18 cellular contexts compared by ENCODE assay signal in genomic region chr12:76417116-76417515, GRCh38.
DNase-seq lines count a peak whose midpoint lies in the region; ATAC-seq and TF ChIP-seq lines count a peak whose summit lies in the region.
"Had no signal": no experiment of that assay in that cellular context is flagged by ENCODE, and none has a peak within 500 bp of the region (broad histone marks: within the 10 kb centered on the region; RNA-seq: fewer than 3 reads in every experiment).

No MANE protein-coding gene starts in this region.

- H4K5ac ChIP-seq in H9 (ENCODE audit: insufficient read length, low read depth, low read length) = no peak overlapping the region

- no peaks in the 10 kb centered on the region for H3K4me1 ChIP-seq in H9 (ENCODE audit: insufficient read depth, low read length)

- no peak overlapping the region for H2BK15ac ChIP-seq in H9 (ENCODE audit: low read depth, low read length)

- no peak overlapping the region for H4K8ac ChIP-seq in H9 (replicated peaks; ENCODE audit: insufficient read length, low read depth, low read length)

- CTCF ChIA-PET in activated naive CD4-positive, alpha-beta T cell treated with anti-CD3 and anti-CD28 coated beads, Interleukin-2, amount 10 ng/mL, durations not matched to agents 7 days and 5 days (lab: Charles Lee) = no interaction called here

- no peak overlapping the region for H2BK20ac ChIP-seq in H9 (ENCODE audit: low read depth, low read length, poor library complexity, severe bottlenecking)

- no peak overlapping the region for H3K4me3 Mint-ChIP-seq in activated naive CD4-positive, alpha-beta T cell treated with anti-CD3 and anti-CD28 coated beads, Interleukin-2, amount 10 ng/mL, durations not matched to agents 7 days and 5 days
- H3K4me3 Mint-ChIP-seq in stimulated activated naive B cell treated with anti-CD40 and anti-IgM and Interleukin-4, amounts not matched to agents 10 μg/mL and 1 μg/mL and 100 μg/mL, for 72 hours = no peak overlapping the region
- H3K4me3 Mint-ChIP-seq in H9 = no peak overlapping the region

- no peak overlapping the region for H2AFZ ChIP-seq in H9 (ENCODE audit: low read length)
- H2AFZ ChIP-seq: GM23248 had no signal

- H3K9me3 Mint-ChIP-seq in activated naive CD4-positive, alpha-beta T cell treated with anti-CD3 and anti-CD28 coated beads, Interleukin-2, amount 10 ng/mL, durations not matched to agents 7 days and 5 days = no peaks in the 10 kb centered on the region
- H3K9me3 Mint-ChIP-seq in stimulated activated naive B cell treated with anti-CD40 and anti-IgM and Interleukin-4, amounts not matched to agents 10 μg/mL and 1 μg/mL and 100 μg/mL, for 72 hours = no peaks in the 10 kb centered on the region
- no peaks in the 10 kb centered on the region for H3K9me3 Mint-ChIP-seq in H9

- H3K9me3 ChIP-seq in H9 (ENCODE audit: control insufficient read depth, low read depth, low read length) = no peaks in the 10 kb centered on the region
- H3K9me3 ChIP-seq: heart right ventricle had no signal

- intact Hi-C loops in head of caudate nucleus (cut with DNase I) = no loop called here

- H3K9ac ChIP-seq in H9 (ENCODE audit: extremely low read depth, insufficient read length, low read length) = no peak overlapping the region
- H3K9ac ChIP-seq: GM23248 had no signal

- H3K79me1 ChIP-seq in H9 (ENCODE audit: insufficient read depth, low read depth, low read length, poor library complexity, severe bottlenecking) = no peaks in the 10 kb centered on the region

- H3K14ac ChIP-seq in H9 (ENCODE audit: insufficient read depth, low read length) = no peak overlapping the region

- H3K4ac ChIP-seq in H9 (ENCODE audit: low read depth, low read length) = no peak overlapping the region

- no peak overlapping the region for H4K91ac ChIP-seq in H9 (ENCODE audit: insufficient read length, low read depth, low read length)

- H3K27ac ChIP-seq in H9 (ENCODE audit: insufficient read length, low read depth, low read length) = no peak overlapping the region
- H3K27ac ChIP-seq: epithelial cell of prostate, GM23248, heart right ventricle had no signal

- H3K23ac ChIP-seq in H9 (ENCODE audit: insufficient read length, low read depth, low read length) = no peak overlapping the region

- no peak overlapping the region for H3K4me2 ChIP-seq in H9 (ENCODE audit: insufficient read depth, insufficient read length, low read length)

- no peak for TF ChIP-seq CTCF in H9 (conservative IDR thresholded peaks at IDR 0.05)

- no peak overlapping the region for H2AK5ac ChIP-seq in H9 (ENCODE audit: insufficient read length, low read length)

- H3T11ph ChIP-seq in H9 (ENCODE audit: low read length) = no peak overlapping the region

- H2BK5ac ChIP-seq in H9 (ENCODE audit: insufficient read length, low read length) = no peak overlapping the region

- H3K36me3 Mint-ChIP-seq in activated naive CD4-positive, alpha-beta T cell treated with anti-CD3 and anti-CD28 coated beads, Interleukin-2, amount 10 ng/mL, durations not matched to agents 7 days and 5 days = peaks cover 4% of the 10 kb centered on the region
- H3K36me3 Mint-ChIP-seq in stimulated activated naive B cell treated with anti-CD40 and anti-IgM and Interleukin-4, amounts not matched to agents 10 μg/mL and 1 μg/mL and 100 μg/mL, for 72 hours = peaks cover 4 to 12% of the 10 kb centered on the region in 2 donors
- H3K36me3 Mint-ChIP-seq in H9 (ENCODE audit: insufficient read depth in 1 of 3, low read depth in 3 of 3) = no peaks in the 10 kb centered on the region

- H3K56ac ChIP-seq in H9 (ENCODE audit: insufficient read length, low read depth, low read length) = no peak overlapping the region

- H3K79me2 ChIP-seq in H9 (ENCODE audit: insufficient read depth, low read length) = no peaks in the 10 kb centered on the region

- H3K27ac Mint-ChIP-seq in activated naive CD4-positive, alpha-beta T cell treated with anti-CD3 and anti-CD28 coated beads, Interleukin-2, amount 10 ng/mL, durations not matched to agents 7 days and 5 days = peak overlapping the region; percentile 47
- H3K27ac Mint-ChIP-seq in stimulated activated naive B cell treated with anti-CD40 and anti-IgM and Interleukin-4, amounts not matched to agents 10 μg/mL and 1 μg/mL and 100 μg/mL, for 72 hours = no peak overlapping the region
- no peak overlapping the region for H3K27ac Mint-ChIP-seq in H9

- H2BK120ac ChIP-seq in H9 (ENCODE audit: low read depth, low read length, poor library complexity, severe bottlenecking) = no peak overlapping the region

- no peaks in the 10 kb centered on the region for H3K27me3 Mint-ChIP-seq in activated naive CD4-positive, alpha-beta T cell treated with anti-CD3 and anti-CD28 coated beads, Interleukin-2, amount 10 ng/mL, durations not matched to agents 7 days and 5 days
- H3K27me3 Mint-ChIP-seq in stimulated activated naive B cell treated with anti-CD40 and anti-IgM and Interleukin-4, amounts not matched to agents 10 μg/mL and 1 μg/mL and 100 μg/mL, for 72 hours = no peaks in the 10 kb centered on the region
- no peaks in the 10 kb centered on the region for H3K27me3 Mint-ChIP-seq in H9 (ENCODE audit: low read depth)

- no peaks in the 10 kb centered on the region for H4K20me1 ChIP-seq in H9 (ENCODE audit: control insufficient read depth, insufficient read depth, insufficient read length)

- ATAC-seq in GM21619 (IDR thresholded peaks at IDR 0.05; ENCODE audit: unreplicated experiment) (peak; percentile 88), HG03354 (IDR thresholded peaks at IDR 0.05; ENCODE audit: poor library complexity, severe bottlenecking, unreplicated experiment) (peak; percentile 74)
- ATAC-seq in stimulated activated naive B cell treated with anti-CD40 and anti-IgM and Interleukin-4, amounts not matched to agents 10 μg/mL and 1 μg/mL and 100 μg/mL, for 72 hours (replicated peaks) = peak; percentile 66 to 74
- ATAC-seq: heart right ventricle, PC-3 had no signal

- no peak for DNase-seq in activated naive CD4-positive, alpha-beta T cell treated with anti-CD3 and anti-CD28 coated beads, Interleukin-2, amount 10 ng/mL, durations not matched to agents 7 days and 5 days
- DNase-seq in activated naive CD4-positive, alpha-beta T cell treated with anti-CD3 and anti-CD28 coated beads, Interleukin-2, amount 50 U/mL, for 16 hours = no peak
- no peak for DNase-seq in stimulated activated naive B cell treated with anti-CD40 and anti-IgM and Interleukin-4, amounts not matched to agents 10 μg/mL and 1 μg/mL and 100 μg/mL, for 72 hours
- DNase-seq in H9 (no peak), SHP77 (lab: John Stamatoyannopoulos, UW) (no peak), head of caudate nucleus (no peak)
- DNase-seq: activated CD4-positive, CD25-positive, alpha-beta regulatory T cell; activated T-cell treated with anti-CD3 and anti-CD28 coated beads, Interleukin-2, amount 50 U/mL, for 1 hour; amygdala; GM23248; heart right ventricle; kidney glomerular epithelial cell; NCI-H1105; NCI-H226; PC-3 had no signal

- no peaks in the 10 kb centered on the region for H3K23me2 ChIP-seq in H9 (ENCODE audit: insufficient read length, low read depth, low read length, poor library complexity, severe bottlenecking)

- peaks cover 18% of the 10 kb centered on the region for H3K4me1 Mint-ChIP-seq in activated naive CD4-positive, alpha-beta T cell treated with anti-CD3 and anti-CD28 coated beads, Interleukin-2, amount 10 ng/mL, durations not matched to agents 7 days and 5 days
- H3K4me1 Mint-ChIP-seq in stimulated activated naive B cell treated with anti-CD40 and anti-IgM and Interleukin-4, amounts not matched to agents 10 μg/mL and 1 μg/mL and 100 μg/mL, for 72 hours = peaks cover 7 to 9% of the 10 kb centered on the region in 2 donors
- no peaks in the 10 kb centered on the region for H3K4me1 Mint-ChIP-seq in H9

- no peaks in the 10 kb centered on the region for H3K27me3 ChIP-seq in H9 (ENCODE audit: insufficient read depth, low read length)
- H3K27me3 ChIP-seq: heart right ventricle had no signal

- no peak overlapping the region for H2BK12ac ChIP-seq in H9 (ENCODE audit: insufficient read length, low read depth, low read length)

- H3K18ac ChIP-seq in H9 (ENCODE audit: insufficient read length, low read depth, low read length) = no peak overlapping the region
